In genomic region chr17:76736349-76737081, GRCh38 we compare ENCODE assay signal across 1 cellular context.
TF ChIP-seq lines count a peak whose summit lies in the region.

No MANE protein-coding gene starts in this region.

TF ChIP-seq in HepG2, 621 proteins besides CTCF, POLR2A, EP300 and RAD21 (continued from another document and continues in another):
- TF ChIP-seq ZNF740 (CRISPR knock-in tag; IDR thresholded peaks at IDR 0.05) = no peak; the same call in 1 of the 2 replicates
- no peak; the same call in 1 of the 2 replicates for TF ChIP-seq ZBTB43 (CRISPR knock-in tag; conservative IDR thresholded peaks at IDR 0.05)
- peak; percentile 84; the same call in 1 of the 2 replicates for TF ChIP-seq ZNF441 (CRISPR knock-in tag; IDR thresholded peaks at IDR 0.05; ENCODE audit: borderline replicate concordance)
- TF ChIP-seq ZNF775 (CRISPR knock-in tag; IDR thresholded peaks at IDR 0.05; ENCODE audit: borderline replicate concordance) = no peak; the same call in 1 of the 2 replicates
- no peak for TF ChIP-seq FOXA3 (CRISPR knock-in tag; IDR thresholded peaks at IDR 0.05)
- TF ChIP-seq ZNF577 (CRISPR knock-in tag; IDR thresholded peaks at IDR 0.05; ENCODE audit: borderline replicate concordance, low read depth) = no peak
- peak; percentile 98 for TF ChIP-seq YY1 (IDR thresholded peaks at IDR 0.05; ENCODE audit: insufficient read depth, insufficient replicate concordance, low read depth, low read length)
- no peak for TF ChIP-seq SMAD9 (CRISPR knock-in tag; IDR thresholded peaks at IDR 0.05)
- 0 out of 2 replicates have a peak, but pooled peaks have one; percentile 56 for TF ChIP-seq ZNF280B (CRISPR knock-in tag; IDR thresholded peaks at IDR 0.05; ENCODE audit: borderline replicate concordance)
- peak; percentile 73 for TF ChIP-seq CHD2 (IDR thresholded peaks at IDR 0.05; ENCODE audit: low read depth, low read length)
- peak; percentile 9; the same call in 1 of the 2 replicates for TF ChIP-seq E2F2 (CRISPR knock-in tag; IDR thresholded peaks at IDR 0.05; ENCODE audit: borderline replicate concordance)
- no peak for TF ChIP-seq ZNF143 (CRISPR knock-in tag; IDR thresholded peaks at IDR 0.05)
- no peak for TF ChIP-seq ZNF598 (CRISPR knock-in tag; IDR thresholded peaks at IDR 0.05; ENCODE audit: borderline replicate concordance)
- no peak for TF ChIP-seq PRDM4 (CRISPR knock-in tag; IDR thresholded peaks at IDR 0.05; ENCODE audit: borderline replicate concordance)
- TF ChIP-seq ZNF768 (CRISPR knock-in tag; IDR thresholded peaks at IDR 0.05) = no peak; the same call in none of the 2 replicates
- TF ChIP-seq HMGA1 (CRISPR knock-in tag; conservative IDR thresholded peaks at IDR 0.05) = no peak
- peak; percentile 53; the same call in 1 of the 2 replicates for TF ChIP-seq THAP11 (CRISPR knock-in tag; IDR thresholded peaks at IDR 0.05)
- TF ChIP-seq CHCHD3 (CRISPR knock-in tag; IDR thresholded peaks at IDR 0.05) = 0 out of 2 replicates have a peak, but pooled peaks have one; percentile 18
- TF ChIP-seq HHEX (CRISPR knock-in tag; IDR thresholded peaks at IDR 0.05) = no peak
- peak; percentile 12; the same call in 1 of the 2 replicates for TF ChIP-seq ZNF430 (CRISPR knock-in tag; IDR thresholded peaks at IDR 0.05)
- peak; percentile 37 for TF ChIP-seq KAT8 (CRISPR knock-in tag; IDR thresholded peaks at IDR 0.05)
- peak; percentile 32; the same call in 1 of the 2 replicates for TF ChIP-seq ZNF564 (CRISPR knock-in tag; IDR thresholded peaks at IDR 0.05)
- peak; percentile 45; the same call in 1 of the 2 replicates for TF ChIP-seq NFIB (CRISPR knock-in tag; IDR thresholded peaks at IDR 0.05; ENCODE audit: borderline replicate concordance)
- TF ChIP-seq PBX3 (CRISPR knock-in tag; IDR thresholded peaks at IDR 0.05; ENCODE audit: borderline replicate concordance) = no peak
- TF ChIP-seq MAZ (IDR thresholded peaks at IDR 0.05; ENCODE audit: borderline replicate concordance, low read depth, low read length) = peak; percentile 82
- no peak; the same call in 1 of the 2 replicates for TF ChIP-seq MAZ (CRISPR knock-in tag; IDR thresholded peaks at IDR 0.05; ENCODE audit: low read depth)
- no peak for TF ChIP-seq LBX2 (CRISPR knock-in tag; IDR thresholded peaks at IDR 0.05; ENCODE audit: borderline replicate concordance)
- TF ChIP-seq ZNF691 (CRISPR knock-in tag; IDR thresholded peaks at IDR 0.05; ENCODE audit: borderline replicate concordance, low read depth) = no peak
- no peak; the same call in 1 of the 2 replicates for TF ChIP-seq ELK4 (CRISPR knock-in tag; IDR thresholded peaks at IDR 0.05; ENCODE audit: borderline replicate concordance)
- no peak; the same call in 1 of the 2 replicates for TF ChIP-seq SAFB2 (CRISPR knock-in tag; IDR thresholded peaks at IDR 0.05; ENCODE audit: borderline replicate concordance, low read depth)
- TF ChIP-seq NFYC (CRISPR knock-in tag; IDR thresholded peaks at IDR 0.05) = 0 out of 2 replicates have a peak, but pooled peaks have one; percentile 4
- no peak for TF ChIP-seq ZSCAN31 (CRISPR knock-in tag; IDR thresholded peaks at IDR 0.05; ENCODE audit: low read depth)
- no peak for TF ChIP-seq ZNF205 (CRISPR knock-in tag; IDR thresholded peaks at IDR 0.05)
- no peak for TF ChIP-seq ZBTB34 (CRISPR knock-in tag; IDR thresholded peaks at IDR 0.05)
- TF ChIP-seq IKZF1 (IDR thresholded peaks at IDR 0.05) = no peak
- TF ChIP-seq ZBTB38 (CRISPR knock-in tag; IDR thresholded peaks at IDR 0.05) = peak; percentile 52; the same call in 1 of the 2 replicates
- no peak for TF ChIP-seq ZBTB7A (CRISPR knock-in tag; IDR thresholded peaks at IDR 0.05)
- no peak for TF ChIP-seq RCOR2 (CRISPR knock-in tag; IDR thresholded peaks at IDR 0.05)
- 0 out of 2 replicates have a peak, but pooled peaks have one; percentile 22 for TF ChIP-seq GABPA (IDR thresholded peaks at IDR 0.05; ENCODE audit: low read depth, low read length)
- TF ChIP-seq GABPA (CRISPR knock-in tag; IDR thresholded peaks at IDR 0.05; ENCODE audit: low read depth) = no peak
- TF ChIP-seq ZBTB25 (CRISPR knock-in tag; IDR thresholded peaks at IDR 0.05) = no peak
- TF ChIP-seq ZBTB3 (CRISPR knock-in tag; IDR thresholded peaks at IDR 0.05; ENCODE audit: borderline replicate concordance, low read depth) = no peak; the same call in 1 of the 2 replicates
- no peak for TF ChIP-seq TFDP2 (CRISPR knock-in tag; IDR thresholded peaks at IDR 0.05)
- TF ChIP-seq REXO4 (CRISPR knock-in tag; IDR thresholded peaks at IDR 0.05; ENCODE audit: borderline replicate concordance) = no peak; the same call in 1 of the 2 replicates
- peak; percentile 34; the same call in 1 of the 2 replicates for TF ChIP-seq ZNF782 (CRISPR knock-in tag; IDR thresholded peaks at IDR 0.05; ENCODE audit: borderline replicate concordance)
- no peak for TF ChIP-seq ZNF136 (CRISPR knock-in tag; IDR thresholded peaks at IDR 0.05; ENCODE audit: low read depth)
- TF ChIP-seq ARHGAP35 (CRISPR knock-in tag; IDR thresholded peaks at IDR 0.05; ENCODE audit: borderline replicate concordance) = no peak
- no peak for TF ChIP-seq RBM22 (optimal IDR thresholded peaks at IDR 0.05; ENCODE audit: low read length)
- no peak; the same call in 1 of the 2 replicates for TF ChIP-seq ZSCAN30 (CRISPR knock-in tag; IDR thresholded peaks at IDR 0.05)
- TF ChIP-seq ZNF546 (CRISPR knock-in tag; conservative IDR thresholded peaks at IDR 0.05) = peak; percentile 27; the same call in 1 of the 2 replicates
- no peak; the same call in 1 of the 2 replicates for TF ChIP-seq BATF2 (CRISPR knock-in tag; IDR thresholded peaks at IDR 0.05)
